In the genomic region with DNA sequence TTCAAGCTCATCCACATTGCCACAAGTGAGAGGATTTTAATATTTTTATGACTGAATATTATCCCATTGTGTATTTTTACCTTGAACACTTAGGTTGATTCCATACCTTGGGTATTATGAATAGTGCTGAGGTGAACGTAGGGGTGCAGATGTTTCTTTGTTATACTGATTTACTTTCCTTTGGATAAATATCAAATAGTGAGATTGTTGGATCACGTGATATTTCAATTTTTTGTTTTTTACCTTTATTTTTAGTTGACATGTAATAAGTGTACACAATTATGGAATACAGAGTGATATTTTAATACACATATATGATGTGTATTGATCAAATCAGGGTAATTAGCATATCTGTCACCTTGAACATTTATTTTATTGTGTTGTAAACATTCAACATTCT, we compare ENCODE assay signal across 33 cellular contexts. TPM values are rescaled to one million over a fixed set of nuclear protein-coding genes. Genes with fewer than 3 reads are reported as not detected.
"Had no signal": no experiment of that assay in that cellular context is flagged by ENCODE, and none has a peak within 500 bp of the region (broad histone marks: within the 10 kb centered on the region; RNA-seq: fewer than 3 reads in every experiment).

No MANE protein-coding gene starts in this region.

- DNase-seq: colonic mucosa; cortex of kidney; effector CD8-positive, alpha-beta T cell; effector memory CD8-positive, alpha-beta T cell; endodermal cell; erythroblast; esophagus squamous epithelium; foreskin fibroblast; foreskin melanocyte; gastrocnemius medialis; glutamatergic neuron; head of caudate nucleus; heart right ventricle; hippocampal formation; left cardiac atrium; left lung; left ventricle myocardium superior; lower lobe of right lung; mesendoderm; midbrain had no signal

- H3K36me3 ChIP-seq: colonic mucosa, esophagus squamous epithelium, gastrocnemius medialis, heart right ventricle, left lung, lower lobe of right lung had no signal

- H3K27ac ChIP-seq: colonic mucosa, epithelial cell of prostate, esophagus squamous epithelium, gastrocnemius medialis, heart right ventricle, left lung, lower lobe of right lung had no signal

- H3K4me3 ChIP-seq: colonic mucosa, esophagus squamous epithelium, gastrocnemius medialis, heart right ventricle, left lung, lower lobe of right lung had no signal

- H3K27me3 ChIP-seq: colonic mucosa, esophagus squamous epithelium, gastrocnemius medialis, heart right ventricle, left lung had no signal

- H3K9me3 ChIP-seq: colonic mucosa, esophagus squamous epithelium, gastrocnemius medialis, lower lobe of right lung had no signal

- H3K4me1 ChIP-seq: colonic mucosa, esophagus squamous epithelium, gastrocnemius medialis, heart right ventricle, left lung, lower lobe of right lung had no signal

- FAIRE-seq: endometrium, islet of Langerhans, keratinocyte had no signal

- ATAC-seq: effector memory CD8-positive, alpha-beta T cell; esophagus mucosa; gastrocnemius medialis; heart right ventricle; left cardiac atrium; left lung; left ventricle myocardium superior; lower lobe of right lung had no signal

RNA-seq across cellular contexts. Expression of a gene that starts 8.1 kb away (rescaled TPM):
- total RNA-seq: chondrocyte, colonic mucosa, dermis microvascular lymphatic vessel endothelial cell, endodermal cell, esophagus mucosa, esophagus squamous epithelium, glomerular endothelial cell, heart right ventricle, kidney epithelial cell, left cardiac atrium, left lung, left ventricle myocardium superior, lower leg skin, lower lobe of right lung, lung microvascular endothelial cell, mononuclear cell, mucosa of gallbladder had no signal
- polyA plus RNA-seq: heart right ventricle, keratinocyte had no signal

RNA-seq across cellular contexts. Expression of a gene that starts 31.3 kb away (rescaled TPM):
- total RNA-seq: chondrocyte, colonic mucosa, dermis microvascular lymphatic vessel endothelial cell, endodermal cell, esophagus mucosa, esophagus squamous epithelium, gastrocnemius medialis, glomerular endothelial cell, heart right ventricle, kidney epithelial cell, left cardiac atrium, left lung, left ventricle myocardium superior, lower leg skin, lower lobe of right lung, lung microvascular endothelial cell, mononuclear cell, mucosa of gallbladder had no signal
- polyA plus RNA-seq: keratinocyte had no signal

RNA-seq across cellular contexts. Expression of a gene that starts 47.5 kb away (rescaled TPM):
- total RNA-seq: chondrocyte, colonic mucosa, dermis microvascular lymphatic vessel endothelial cell, endodermal cell, esophagus mucosa, esophagus squamous epithelium, gastrocnemius medialis, glomerular endothelial cell, heart right ventricle, kidney epithelial cell, left cardiac atrium, left lung, left ventricle myocardium superior, lower leg skin, lower lobe of right lung, lung microvascular endothelial cell, mononuclear cell, mucosa of gallbladder had no signal
- polyA plus RNA-seq: heart right ventricle, keratinocyte had no signal

RNA-seq across cellular contexts. Expression of a gene that starts 56.0 kb away (rescaled TPM):
- total RNA-seq: chondrocyte, colonic mucosa, dermis microvascular lymphatic vessel endothelial cell, endodermal cell, esophagus mucosa, esophagus squamous epithelium, gastrocnemius medialis, glomerular endothelial cell, heart right ventricle, kidney epithelial cell, left cardiac atrium, left lung, left ventricle myocardium superior, lower leg skin, lower lobe of right lung, lung microvascular endothelial cell, mononuclear cell, mucosa of gallbladder had no signal
- polyA plus RNA-seq: heart right ventricle, keratinocyte had no signal
